1 cellular context compared by ENCODE assay signal in the genomic region with DNA sequence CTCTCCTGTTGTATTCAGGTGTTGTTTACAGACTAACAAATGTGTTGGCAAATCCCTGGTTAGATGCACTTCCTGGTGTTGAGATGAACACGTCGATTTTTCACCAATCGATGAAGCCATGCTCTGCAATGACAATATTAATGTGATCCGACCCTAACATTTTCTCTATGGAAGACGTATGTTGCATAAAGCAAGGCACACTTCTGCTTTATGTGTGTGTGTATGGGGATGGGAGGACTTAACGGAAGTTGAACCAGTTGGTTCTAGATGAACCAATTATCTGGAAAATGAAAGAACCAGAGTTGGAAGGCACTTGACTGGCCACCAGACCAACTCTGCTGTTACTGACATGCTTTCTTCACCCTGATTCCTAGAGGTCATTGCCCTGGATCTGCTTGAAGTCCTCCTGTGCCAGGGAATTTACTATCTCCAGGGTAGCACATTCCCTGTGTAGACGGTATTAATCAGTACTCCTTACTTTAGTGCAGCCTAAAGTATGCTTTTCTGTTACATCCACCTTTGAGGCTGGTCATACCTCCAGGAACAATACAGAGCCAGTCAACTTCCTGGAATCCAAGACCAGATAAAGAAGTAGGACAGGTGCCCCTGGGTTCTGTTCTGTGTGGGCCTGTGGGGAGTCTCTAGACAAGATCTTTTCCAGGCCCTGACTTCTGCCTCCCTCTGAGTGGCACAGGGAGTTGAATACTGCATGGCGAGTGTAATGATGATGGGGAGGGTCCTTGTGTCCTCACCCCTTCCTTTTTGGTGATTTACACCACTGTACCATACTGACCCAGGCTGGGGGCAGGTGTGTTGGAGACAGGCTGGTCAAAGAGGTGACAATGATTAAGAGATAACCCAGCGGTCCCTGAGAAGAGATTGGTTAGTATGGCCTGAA.
TF ChIP-seq lines count a peak whose summit lies in the region.

No MANE protein-coding gene starts in this region.

TF ChIP-seq in GM12878, 131 proteins besides CTCF, POLR2A, EP300 and RAD21:
- TF ChIP-seq POLR2AphosphoS5 (IDR thresholded peaks at IDR 0.05; ENCODE audit: low read length): peak; percentile 46; the same call in 1 of the 2 replicates
- no peak for TF ChIP-seq SMC3 (IDR thresholded peaks at IDR 0.05; ENCODE audit: borderline replicate concordance, low read length)
